In genomic region chr15:38128389-38128788, GRCh38 we compare ENCODE assay signal across 12 cellular contexts.
DNase-seq lines count a peak whose midpoint lies in the region; TF ChIP-seq lines count a peak whose summit lies in the region.
"Had no signal": no experiment of that assay in that cellular context is flagged by ENCODE, and none has a peak within 500 bp of the region (broad histone marks: within the 10 kb centered on the region; RNA-seq: fewer than 3 reads in every experiment).

No MANE protein-coding gene starts in this region.

- H3K4me1 ChIP-seq in adipocyte (ENCODE audit: control insufficient read depth, insufficient read depth, low read length), result peaks cover 39% of the 10 kb centered on the region
- H3K4me1 ChIP-seq in skeletal muscle tissue (ENCODE audit: control insufficient read depth in 3 of 3, insufficient read depth in 3 of 3, low read length in 3 of 3), result peaks cover 4 to 11% (median 7%) of the 10 kb centered on the region in 3 donors
- H3K4me1 ChIP-seq in BE2C, result no peaks in the 10 kb centered on the region
- H3K4me1 ChIP-seq: right lobe of liver had no signal

- H3K9me3 Mint-ChIP-seq in HFFc6, result no peaks in the 10 kb centered on the region; the same call in 1 of the 2 replicates
- H3K9me3 Mint-ChIP-seq: activated naive CD8-positive, alpha-beta T cell treated with anti-CD3 and anti-CD28 coated beads, Interleukin-2, amount 50 U/mL, for 24 hours had no signal

- peak overlapping the region; percentile 52 for H3K27ac Mint-ChIP-seq in HFFc6
- H3K27ac Mint-ChIP-seq: activated CD8-positive, alpha-beta T cell treated with anti-CD3 and anti-CD28 coated beads for 36 hours; activated naive CD8-positive, alpha-beta T cell treated with anti-CD3 and anti-CD28 coated beads, Interleukin-2, amount 50 U/mL, for 24 hours had no signal

- H3K4me3 ChIP-seq in adipocyte (ENCODE audit: low read length), result peak overlapping the region; percentile 83
- no peak overlapping the region for H3K4me3 ChIP-seq in skeletal muscle tissue (ENCODE audit: low read length in 3 of 3)
- H3K4me3 ChIP-seq in BE2C (ENCODE audit: low read depth, low read length), result no peak overlapping the region
- H3K4me3 ChIP-seq: right lobe of liver had no signal

- H3K36me3 Mint-ChIP-seq in HFFc6 (ENCODE audit: low read depth), result no peaks in the 10 kb centered on the region

- DNase-seq in HFFc6, result no peak
- DNase-seq in adipocyte (ENCODE audit: low read depth), result peak; percentile 61
- peak; percentile 21 for DNase-seq in globus pallidus (ENCODE audit: low spot score)
- DNase-seq in activated naive CD4-positive, alpha-beta T cell treated with anti-CD3 and anti-CD28 coated beads, Interleukin-2, amount 50 U/mL, for 16 hours, result no peak
- no peak for DNase-seq in BE2C
- DNase-seq in NCI-H2227 treated with DMSO at 0.1 percent for 48 hours (lab: John Stamatoyannopoulos, UW), result no peak
- DNase-seq: activated CD8-positive, alpha-beta T cell treated with anti-CD3 and anti-CD28 coated beads for 36 hours; activated naive CD8-positive, alpha-beta T cell treated with anti-CD3 and anti-CD28 coated beads, Interleukin-2, amount 50 U/mL, for 24 hours; DMS79 treated with DMSO at 0.1 percent for 48 hours; NCI-H345; right lobe of liver had no signal

- H3K36me3 ChIP-seq in adipocyte (ENCODE audit: control insufficient read depth, insufficient read depth, low read length, severe bottlenecking), result no peaks in the 10 kb centered on the region
- H3K36me3 ChIP-seq in skeletal muscle tissue (ENCODE audit: control insufficient read depth in 3 of 3, insufficient read depth in 3 of 3, low read length in 3 of 3), result no peaks in the 10 kb centered on the region
- no peaks in the 10 kb centered on the region for H3K36me3 ChIP-seq in BE2C
- H3K36me3 ChIP-seq: right lobe of liver had no signal

- peak overlapping the region; percentile 37 for H3K4me3 Mint-ChIP-seq in HFFc6
- H3K4me3 Mint-ChIP-seq: activated CD8-positive, alpha-beta T cell treated with anti-CD3 and anti-CD28 coated beads for 36 hours; activated naive CD8-positive, alpha-beta T cell treated with anti-CD3 and anti-CD28 coated beads, Interleukin-2, amount 50 U/mL, for 24 hours had no signal

- peak overlapping the region; percentile 30 for H3K9ac ChIP-seq in adipocyte (ENCODE audit: low read length)
- no peak overlapping the region for H3K9ac ChIP-seq in skeletal muscle tissue (ENCODE audit: low read depth in 1 of 3, low read length in 3 of 3)

- H3K27ac ChIP-seq in skeletal muscle tissue (ENCODE audit: low read depth, low read length), result peak overlapping the region; percentile 86

- no peaks in the 10 kb centered on the region for H3K9me3 ChIP-seq in adipocyte (ENCODE audit: control insufficient read depth, low read length)
- no peaks in the 10 kb centered on the region for H3K9me3 ChIP-seq in skeletal muscle tissue (ENCODE audit: control insufficient read depth in 3 of 3, low read length in 3 of 3)
- H3K9me3 ChIP-seq in BE2C, result no peaks in the 10 kb centered on the region; the same call in 1 of the 2 replicates
- H3K9me3 ChIP-seq: right lobe of liver had no signal

- H3K27me3 ChIP-seq in adipocyte (replicated peaks; ENCODE audit: control insufficient read depth, insufficient read depth, low read length) (no peaks in the 10 kb centered on the region), skeletal muscle tissue (ENCODE audit: control insufficient read depth in 3 of 3, insufficient read depth in 3 of 3, low read length in 3 of 3) (no peaks in the 10 kb centered on the region), BE2C (no peaks in the 10 kb centered on the region)
- H3K27me3 ChIP-seq: right lobe of liver had no signal

- peaks cover 3% of the 10 kb centered on the region; the same call in 1 of the 2 replicates for H3K27me3 Mint-ChIP-seq in HFFc6 (ENCODE audit: insufficient read depth)

- H3K4me1 Mint-ChIP-seq in HFFc6 (ENCODE audit: low read depth), result peaks cover 52% of the 10 kb centered on the region

- TF ChIP-seq CTCF in HFFc6 (IDR thresholded peaks at IDR 0.05), result no peak
- TF ChIP-seq CTCF in BE2C (IDR thresholded peaks at IDR 0.05; ENCODE audit: low read depth, low read length), result no peak

Comparison
In these comparisons a context has a peak if more than half of its experiments do, and no peak if none do; other contexts are left out.
1. DNase-seq: peak in adipocyte (single experiment) and globus pallidus (single experiment); none in HFFc6 (single experiment), activated naive CD4-positive, alpha-beta T cell treated with anti-CD3 and anti-CD28 coated beads, Interleukin-2, amount 50 U/mL, for 16 hours (single experiment), BE2C (single experiment) and NCI-H2227 treated with DMSO at 0.1 percent for 48 hours (single experiment).